1 cellular context compared by ENCODE assay signal in genomic region chr1:26431979-26432695, GRCh38.
TF ChIP-seq lines count a peak whose summit lies in the region.

TSS of gene DHDDS (plus strand) at chr1:26432321. CDS start at chr1:26432946, 625 bp downstream.

TF ChIP-seq in K562, 482 proteins besides CTCF, POLR2A, EP300 and RAD21 (continued from another document and continues in another):
- TF ChIP-seq ZNF655 (CRISPR knock-in tag; IDR thresholded peaks at IDR 0.05) (no peak), NR2F6 (CRISPR knock-in tag; IDR thresholded peaks at IDR 0.05) (no peak), TCF7L2 (IDR thresholded peaks at IDR 0.05; ENCODE audit: low read depth, low read length) (no peak), ZNF668 (CRISPR knock-in tag; IDR thresholded peaks at IDR 0.05) (no peak; the same call in 1 of the 2 replicates), FUS (optimal IDR thresholded peaks at IDR 0.05; ENCODE audit: low read depth, low read length) (no peak), CREB1 (IDR thresholded peaks at IDR 0.05) (peak; percentile 100), CREB1 (CRISPR knock-in tag; IDR thresholded peaks at IDR 0.05) (peak; percentile 100), TRIM25 (IDR thresholded peaks at IDR 0.05; ENCODE audit: borderline replicate concordance) (no peak), HBP1 (CRISPR knock-in tag; IDR thresholded peaks at IDR 0.05) (peak; percentile 95), RFX1 (IDR thresholded peaks at IDR 0.05) (no peak), STAT5B (CRISPR knock-in tag; IDR thresholded peaks at IDR 0.05) (no peak), SPI1 (IDR thresholded peaks at IDR 0.05; ENCODE audit: borderline replicate concordance, low read depth, low read length) (peak; percentile 94), ZBTB49 (CRISPR knock-in tag; IDR thresholded peaks at IDR 0.05; ENCODE audit: borderline replicate concordance) (no peak), CBX5 (IDR thresholded peaks at IDR 0.05; ENCODE audit: borderline replicate concordance, low read depth) (no peak), NONO (IDR thresholded peaks at IDR 0.05; ENCODE audit: low read depth in 2 of 2, low read length in 1 of 2) (peak in 1 of 2 experiments; percentile 9; a peak in 1 of 4 replicates), PCBP2 (IDR thresholded peaks at IDR 0.05; ENCODE audit: low read depth, low read length, poor library complexity, severe bottlenecking) (no peak), CBX8 (IDR thresholded peaks at IDR 0.05; ENCODE audit: borderline replicate concordance, extremely low read depth, low read depth, low read length, poor library complexity, severe bottlenecking) (no peak), ZNF133 (CRISPR knock-in tag; IDR thresholded peaks at IDR 0.05) (no peak), ZNF197 (CRISPR knock-in tag; IDR thresholded peaks at IDR 0.05; ENCODE audit: low read depth) (no peak; the same call in 1 of the 2 replicates), CBX3 (IDR thresholded peaks at IDR 0.05; ENCODE audit: borderline replicate concordance in 1 of 2, low read length in 2 of 2) (peak in 1 of 2 experiments; percentile 97; a peak in 2 of 3 replicates), RBM17 (IDR thresholded peaks at IDR 0.05; ENCODE audit: borderline replicate concordance, low read depth, low read length) (no peak), PCBP1 (IDR thresholded peaks at IDR 0.05; ENCODE audit: low read depth, low read length, poor library complexity, severe bottlenecking) (peak; percentile 80), MCM2 (IDR thresholded peaks at IDR 0.05; ENCODE audit: low read depth) (no peak), ZNF134 (CRISPR knock-in tag; conservative IDR thresholded peaks at IDR 0.05) (peak; percentile 87), FOXP1 (CRISPR knock-in tag; IDR thresholded peaks at IDR 0.05) (peak; percentile 96), GTF3C2 (IDR thresholded peaks at IDR 0.05; ENCODE audit: borderline replicate concordance, extremely low read depth, insufficient read length) (no peak), ZBTB17 (CRISPR knock-in tag; IDR thresholded peaks at IDR 0.05) (peak; percentile 42; the same call in 1 of the 2 replicates), POLR2G (IDR thresholded peaks at IDR 0.05; ENCODE audit: low read depth, low read length) (peak; percentile 87), PYGO2 (tag; IDR thresholded peaks at IDR 0.05) (no peak), RBM14 (IDR thresholded peaks at IDR 0.05; ENCODE audit: borderline replicate concordance, insufficient read depth, low read depth, low read length) (0 out of 2 replicates have a peak, but pooled peaks have one; percentile 48), ZNF583 (CRISPR knock-in tag; IDR thresholded peaks at IDR 0.05) (no peak), CTBP1 (IDR thresholded peaks at IDR 0.05; ENCODE audit: borderline replicate concordance) (peak; percentile 78; the same call in 1 of the 2 replicates), KHSRP (IDR thresholded peaks at IDR 0.05) (peak; percentile 98), FOXK1 (CRISPR knock-in tag; IDR thresholded peaks at IDR 0.05; ENCODE audit: borderline replicate concordance) (peak; percentile 91), MXI1 (IDR thresholded peaks at IDR 0.05; ENCODE audit: low read depth, low read length) (peak; percentile 97), ZNF444 (CRISPR knock-in tag; IDR thresholded peaks at IDR 0.05) (no peak)
- TF ChIP-seq, protein P1, sequence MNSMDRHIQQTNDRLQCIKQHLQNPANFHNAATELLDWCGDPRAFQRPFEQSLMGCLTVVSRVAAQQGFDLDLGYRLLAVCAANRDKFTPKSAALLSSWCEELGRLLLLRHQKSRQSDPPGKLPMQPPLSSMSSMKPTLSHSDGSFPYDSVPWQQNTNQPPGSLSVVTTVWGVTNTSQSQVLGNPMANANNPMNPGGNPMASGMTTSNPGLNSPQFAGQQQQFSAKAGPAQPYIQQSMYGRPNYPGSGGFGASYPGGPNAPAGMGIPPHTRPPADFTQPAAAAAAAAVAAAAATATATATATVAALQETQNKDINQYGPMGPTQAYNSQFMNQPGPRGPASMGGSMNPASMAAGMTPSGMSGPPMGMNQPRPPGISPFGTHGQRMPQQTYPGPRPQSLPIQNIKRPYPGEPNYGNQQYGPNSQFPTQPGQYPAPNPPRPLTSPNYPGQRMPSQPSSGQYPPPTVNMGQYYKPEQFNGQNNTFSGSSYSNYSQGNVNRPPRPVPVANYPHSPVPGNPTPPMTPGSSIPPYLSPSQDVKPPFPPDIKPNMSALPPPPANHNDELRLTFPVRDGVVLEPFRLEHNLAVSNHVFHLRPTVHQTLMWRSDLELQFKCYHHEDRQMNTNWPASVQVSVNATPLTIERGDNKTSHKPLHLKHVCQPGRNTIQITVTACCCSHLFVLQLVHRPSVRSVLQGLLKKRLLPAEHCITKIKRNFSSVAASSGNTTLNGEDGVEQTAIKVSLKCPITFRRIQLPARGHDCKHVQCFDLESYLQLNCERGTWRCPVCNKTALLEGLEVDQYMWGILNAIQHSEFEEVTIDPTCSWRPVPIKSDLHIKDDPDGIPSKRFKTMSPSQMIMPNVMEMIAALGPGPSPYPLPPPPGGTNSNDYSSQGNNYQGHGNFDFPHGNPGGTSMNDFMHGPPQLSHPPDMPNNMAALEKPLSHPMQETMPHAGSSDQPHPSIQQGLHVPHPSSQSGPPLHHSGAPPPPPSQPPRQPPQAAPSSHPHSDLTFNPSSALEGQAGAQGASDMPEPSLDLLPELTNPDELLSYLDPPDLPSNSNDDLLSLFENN (IDR thresholded peaks at IDR 0.05; ENCODE audit: low read depth in 2 of 2, low read length in 2 of 2): 0 out of 4 replicates have a peak, but pooled peaks have one; percentile 23 to 59
- TF ChIP-seq, protein P2, sequence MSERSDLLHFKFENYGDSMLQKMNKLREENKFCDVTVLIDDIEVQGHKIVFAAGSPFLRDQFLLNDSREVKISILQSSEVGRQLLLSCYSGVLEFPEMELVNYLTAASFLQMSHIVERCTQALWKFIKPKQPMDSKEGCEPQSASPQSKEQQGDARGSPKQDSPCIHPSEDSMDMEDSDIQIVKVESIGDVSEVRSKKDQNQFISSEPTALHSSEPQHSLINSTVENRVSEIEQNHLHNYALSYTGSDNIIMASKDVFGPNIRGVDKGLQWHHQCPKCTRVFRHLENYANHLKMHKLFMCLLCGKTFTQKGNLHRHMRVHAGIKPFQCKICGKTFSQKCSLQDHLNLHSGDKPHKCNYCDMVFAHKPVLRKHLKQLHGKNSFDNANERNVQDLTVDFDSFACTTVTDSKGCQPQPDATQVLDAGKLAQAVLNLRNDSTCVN (CRISPR knock-in tag; IDR thresholded peaks at IDR 0.05): peak; percentile 96
- TF ChIP-seq, protein P3, sequence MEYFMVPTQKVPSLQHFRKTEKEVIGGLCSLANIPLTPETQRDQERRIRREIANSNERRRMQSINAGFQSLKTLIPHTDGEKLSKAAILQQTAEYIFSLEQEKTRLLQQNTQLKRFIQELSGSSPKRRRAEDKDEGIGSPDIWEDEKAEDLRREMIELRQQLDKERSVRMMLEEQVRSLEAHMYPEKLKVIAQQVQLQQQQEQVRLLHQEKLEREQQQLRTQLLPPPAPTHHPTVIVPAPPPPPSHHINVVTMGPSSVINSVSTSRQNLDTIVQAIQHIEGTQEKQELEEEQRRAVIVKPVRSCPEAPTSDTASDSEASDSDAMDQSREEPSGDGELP (CRISPR knock-in tag; IDR thresholded peaks at IDR 0.05; ENCODE audit: borderline replicate concordance): peak; percentile 100
- TF ChIP-seq, protein P4, sequence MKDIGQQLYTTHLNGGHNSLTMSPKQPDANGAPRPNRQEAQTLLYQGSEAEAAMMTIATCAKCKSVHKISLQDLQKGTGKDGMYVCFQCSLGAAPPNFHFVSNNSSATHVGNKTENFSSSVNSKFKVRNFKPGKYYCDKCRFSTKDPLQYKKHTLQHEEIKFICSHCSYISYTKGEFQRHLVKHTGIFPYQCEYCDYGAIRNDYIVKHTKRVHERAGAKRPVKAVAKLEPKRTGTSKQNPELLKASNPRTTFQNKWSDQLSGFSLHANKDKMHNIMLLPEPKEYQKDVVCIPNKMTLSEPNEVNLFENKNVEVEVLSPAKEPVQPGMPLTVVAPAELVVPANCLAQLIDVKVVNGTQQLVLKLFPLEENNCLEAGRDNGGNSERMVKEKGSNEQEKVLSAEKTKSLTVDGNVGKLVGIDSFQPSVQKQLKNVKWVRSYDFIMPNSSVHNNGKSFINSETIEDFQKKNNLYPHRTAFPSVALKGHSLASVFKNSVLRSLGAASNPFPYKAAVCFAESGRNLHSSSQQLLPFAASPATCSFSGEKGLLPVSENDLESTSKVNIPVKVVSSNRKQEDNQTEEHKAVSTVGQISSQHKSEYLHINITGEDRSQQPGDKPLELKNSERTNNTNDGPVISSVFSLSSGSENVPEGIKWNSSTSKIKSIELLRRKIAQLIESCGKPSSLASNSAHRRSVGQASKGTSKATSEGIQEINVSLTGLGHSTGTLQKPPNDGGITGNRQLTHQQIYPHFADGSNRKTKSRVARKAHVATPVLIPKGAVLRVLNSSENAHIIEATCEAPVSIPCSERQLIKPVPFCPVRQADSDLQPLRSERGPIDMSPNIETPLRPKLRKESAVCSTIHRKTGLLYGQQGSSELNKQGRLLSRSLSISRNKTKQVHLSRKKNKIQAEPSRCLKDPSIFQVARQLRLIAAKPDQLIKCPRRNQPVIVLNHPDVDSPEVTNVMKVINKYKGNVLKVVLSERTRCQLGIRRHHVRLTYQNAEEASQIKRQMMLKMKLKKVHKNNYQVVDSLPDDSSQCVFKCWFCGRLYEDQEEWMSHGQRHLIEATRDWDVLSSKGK (CRISPR knock-in tag; IDR thresholded peaks at IDR 0.05): no peak
